ENCODE assay signal across 25 cellular contexts in the genomic region with DNA sequence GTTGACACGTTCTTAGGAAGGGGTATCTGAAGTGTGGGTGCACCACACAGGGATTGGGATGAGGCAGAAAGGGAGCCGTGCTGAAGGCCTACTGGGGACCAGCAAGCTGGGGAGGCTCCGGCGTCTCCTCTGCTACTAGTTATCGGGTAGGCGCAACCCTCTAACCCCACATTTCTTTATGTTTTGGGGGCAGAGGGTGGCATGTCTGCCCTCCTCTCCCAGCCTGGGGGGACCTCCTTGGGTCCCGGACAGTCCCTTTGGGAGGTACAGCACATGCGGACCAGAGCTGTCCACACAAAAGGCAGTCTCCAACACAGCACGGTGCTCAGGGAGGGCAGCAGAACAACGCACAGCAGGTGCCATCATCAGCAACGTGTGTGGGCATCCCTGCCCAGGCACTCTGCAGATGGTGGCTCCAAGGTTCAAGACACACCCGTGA. TPM values are rescaled to one million over a fixed set of nuclear protein-coding genes. Genes with fewer than 3 reads are reported as not detected.
DNase-seq lines count a peak whose midpoint lies in the region; ATAC-seq and TF ChIP-seq lines count a peak whose summit lies in the region.
"Had no signal": no experiment of that assay in that cellular context is flagged by ENCODE, and none has a peak within 500 bp of the region (broad histone marks: within the 10 kb centered on the region; RNA-seq: fewer than 3 reads in every experiment).

No MANE protein-coding gene starts in this region.

- peak overlapping the region in 1 of 8 donors; percentile 32 for H3K27ac Mint-ChIP-seq in CD8-positive, alpha-beta memory T cell
- H3K27ac Mint-ChIP-seq: activated T-helper 17 cell treated with anti-CD3 and anti-CD28 coated beads, Interleukin-2, amount 50 U/mL, for 72 hours; memory B cell; T-helper 2 cell treated with Interferon-gamma antibody and Interleukin-4, amounts not matched to agents 5 μg/mL and 100 μg/mL, for 36 hours; WTC11 had no signal

- H3K27me3 ChIP-seq in dorsolateral prefrontal cortex (no peaks in the 10 kb centered on the region), psoas muscle (ENCODE audit: insufficient read depth in 3 of 3, low read length in 2 of 3) (no peaks in the 10 kb centered on the region), aorta (ENCODE audit: control insufficient read depth in 1 of 2, insufficient read depth in 2 of 2, low read length in 1 of 2) (no peaks in the 10 kb centered on the region)
- no peaks in the 10 kb centered on the region for H3K27me3 ChIP-seq in CD8-positive, alpha-beta memory T cell (ENCODE audit: insufficient read depth, low read length, poor library complexity, severe bottlenecking)
- no peaks in the 10 kb centered on the region for H3K27me3 ChIP-seq in effector memory CD4-positive, alpha-beta T cell (replicated peaks; ENCODE audit: control insufficient read depth, insufficient read depth, low read length, poor library complexity, severe bottlenecking)
- H3K27me3 ChIP-seq: foreskin keratinocyte, SJSA1 had no signal

- no peaks in the 10 kb centered on the region for H3K9me3 ChIP-seq in psoas muscle
- H3K9me3 ChIP-seq in aorta (ENCODE audit: control insufficient read depth, low read length) = no peaks in the 10 kb centered on the region
- no peaks in the 10 kb centered on the region for H3K9me3 ChIP-seq in CD8-positive, alpha-beta memory T cell (ENCODE audit: low read length)
- H3K9me3 ChIP-seq in effector memory CD4-positive, alpha-beta T cell (ENCODE audit: control insufficient read depth, low read length) = no peaks in the 10 kb centered on the region
- H3K9me3 ChIP-seq: SJSA1 had no signal

- peaks cover 0 to 2% (median 0%) of the 10 kb centered on the region in 3 donors for H3K4me1 Mint-ChIP-seq in CD8-positive, alpha-beta memory T cell
- H3K4me1 Mint-ChIP-seq: activated T-helper 17 cell treated with anti-CD3 and anti-CD28 coated beads, Interleukin-2, amount 50 U/mL, for 72 hours; memory B cell; WTC11 had no signal

- H3K9me3 Mint-ChIP-seq in CD8-positive, alpha-beta memory T cell = no peaks in the 10 kb centered on the region
- H3K9me3 Mint-ChIP-seq: activated T-helper 17 cell treated with anti-CD3 and anti-CD28 coated beads, Interleukin-2, amount 50 U/mL, for 72 hours; memory B cell; naive thymus-derived CD4-positive, alpha-beta T cell; T-helper 2 cell treated with Interferon-gamma antibody and Interleukin-4, amounts not matched to agents 5 μg/mL and 100 μg/mL, for 36 hours; WTC11 had no signal

- H3K27me3 Mint-ChIP-seq in CD8-positive, alpha-beta memory T cell = no peaks in the 10 kb centered on the region
- H3K27me3 Mint-ChIP-seq: activated T-helper 17 cell treated with anti-CD3 and anti-CD28 coated beads, Interleukin-2, amount 50 U/mL, for 72 hours; memory B cell; naive thymus-derived CD4-positive, alpha-beta T cell had no signal

- H3K4me1 ChIP-seq in psoas muscle = peaks cover 24% of the 10 kb centered on the region
- H3K4me1 ChIP-seq in aorta (ENCODE audit: control insufficient read depth in 1 of 2, insufficient read depth in 2 of 2, low read length in 2 of 2) = no peaks in the 10 kb centered on the region
- H3K4me1 ChIP-seq in CD8-positive, alpha-beta memory T cell (ENCODE audit: insufficient read depth, low read length) = no peaks in the 10 kb centered on the region
- H3K4me1 ChIP-seq in effector memory CD4-positive, alpha-beta T cell (ENCODE audit: control insufficient read depth, insufficient read depth, low read length, poor library complexity, severe bottlenecking) = no peaks in the 10 kb centered on the region
- H3K4me1 ChIP-seq: foreskin keratinocyte, parathyroid adenoma, SJSA1 had no signal

- WGBS in psoas muscle, 3 donors = 84 to 92% (median 90%) methylated on average over 11 to 12 of the region's 12 CpGs
- WGBS in aorta, 2 donors = 84 to 87% methylated on average over 12 of the region's 12 CpGs

- H3K4me3 ChIP-seq in dorsolateral prefrontal cortex (no peak overlapping the region), psoas muscle (no peak overlapping the region), aorta (ENCODE audit: low read length in 2 of 2) (no peak overlapping the region)
- H3K4me3 ChIP-seq in CD8-positive, alpha-beta memory T cell (ENCODE audit: low read length) = no peak overlapping the region
- no peak overlapping the region for H3K4me3 ChIP-seq in effector memory CD4-positive, alpha-beta T cell (ENCODE audit: insufficient read depth, low read depth, low read length, poor library complexity, severe bottlenecking)
- H3K4me3 ChIP-seq: SJSA1 had no signal

- no peak for TF ChIP-seq CTCF in dorsolateral prefrontal cortex (IDR thresholded peaks at IDR 0.05 in 54 of 56, conservative IDR thresholded peaks at IDR 0.05 in 2 of 56; ENCODE audit: low read depth in 1 of 56, partially characterized antibody in 56 of 56)
- TF ChIP-seq CTCF in psoas muscle (IDR thresholded peaks at IDR 0.05) = no peak

- H3K36me3 ChIP-seq in psoas muscle (ENCODE audit: insufficient read depth in 1 of 2, low read depth in 1 of 2) (peaks cover 34 to 100% of the 10 kb centered on the region in 2 donors), aorta (ENCODE audit: control insufficient read depth in 1 of 2, insufficient read depth in 2 of 2, low read length in 1 of 2) (peaks cover 18 to 47% of the 10 kb centered on the region in 2 donors)
- H3K36me3 ChIP-seq in CD8-positive, alpha-beta memory T cell (ENCODE audit: insufficient read depth, low read length) = peaks cover 97% of the 10 kb centered on the region
- peaks cover 98% of the 10 kb centered on the region for H3K36me3 ChIP-seq in effector memory CD4-positive, alpha-beta T cell (ENCODE audit: control insufficient read depth, insufficient read depth, low read length)

- peak overlapping the region in 18 of 59 donors; percentile 13 to 81 (median 71) for H3K27ac ChIP-seq in dorsolateral prefrontal cortex
- H3K27ac ChIP-seq in psoas muscle = peak overlapping the region; percentile 93
- H3K27ac ChIP-seq in aorta (ENCODE audit: low read depth in 1 of 2, low read length in 2 of 2) = no peak overlapping the region
- H3K27ac ChIP-seq in CD8-positive, alpha-beta memory T cell (ENCODE audit: low read depth, low read length) = no peak overlapping the region
- H3K27ac ChIP-seq in effector memory CD4-positive, alpha-beta T cell (ENCODE audit: insufficient read depth, low read length, poor library complexity, severe bottlenecking) = no peak overlapping the region
- H3K27ac ChIP-seq: foreskin keratinocyte, parathyroid adenoma, SJSA1 had no signal

- POLR2A ChIA-PET in CD8-positive, alpha-beta memory T cell (lab: Charles Lee) = no interaction called here

- CTCF ChIA-PET in CD8-positive, alpha-beta memory T cell (lab: Charles Lee) = interaction anchor here (2.0 kb wide), 1 partner anchor 11 kb away, joined by 8 read pairs; no protein-coding TSS in a partner anchor

- DNase-seq in left ventricle myocardium superior = peak; percentile 22
- DNase-seq in left cardiac atrium = no peak
- DNase-seq in dorsolateral prefrontal cortex = peak in 6 of 10 donors; percentile 12 to 34 (median 26)
- DNase-seq in psoas muscle = peak in 1 of 2 donors; percentile 38
- peak; percentile 37 to 70 for DNase-seq in aorta
- no peak for DNase-seq in CD8-positive, alpha-beta memory T cell
- DNase-seq in effector memory CD4-positive, alpha-beta T cell = no peak
- DNase-seq: activated CD8-positive, alpha-beta memory T cell treated with anti-CD3 and anti-CD28 coated beads for 24 hours; amniotic stem cell; central memory CD4-positive, alpha-beta T cell; DMS79; foreskin keratinocyte; hypothalamus; islet precursor cell; KBM-7; NCI-H345; stimulated activated CD4-positive, alpha-beta T cell treated with anti-CD3 and anti-CD28 coated beads, Interleukin-2, amount 100 ng/mL, for 48 hours had no signal

- intact Hi-C loops in left ventricle myocardium superior (cut with micrococcal nuclease) (no loop called here), left cardiac atrium (cut with DNase I) (no loop called here), dorsolateral prefrontal cortex (cut with DNase I) (no loop called here), psoas muscle (cut with DNase I) (loop anchor here in 1 of 2 donors (5.0 kb wide), 1 partner anchor 34 kb away; the partner anchor contains the start of gene WDR1), aorta (cut with DNase I) (no loop called here)

- H3K4me3 Mint-ChIP-seq in CD8-positive, alpha-beta memory T cell = no peak overlapping the region
- H3K4me3 Mint-ChIP-seq: activated T-helper 17 cell treated with anti-CD3 and anti-CD28 coated beads, Interleukin-2, amount 50 U/mL, for 72 hours; memory B cell; naive thymus-derived CD4-positive, alpha-beta T cell; T-helper 2 cell treated with Interferon-gamma antibody and Interleukin-4, amounts not matched to agents 5 μg/mL and 100 μg/mL, for 36 hours; WTC11 had no signal

- ATAC-seq in left ventricle myocardium superior (no peak), left cardiac atrium (no peak), psoas muscle (no peak), aorta (ENCODE audit: low FRiP score) (no peak), GM19452 (IDR thresholded peaks at IDR 0.05; ENCODE audit: unreplicated experiment) (no peak)
- ATAC-seq: activated T-helper 17 cell treated with anti-CD3 and anti-CD28 coated beads, Interleukin-2, amount 50 U/mL, for 72 hours; foreskin keratinocyte; naive thymus-derived CD4-positive, alpha-beta T cell; WTC11 had no signal

- H3K36me3 Mint-ChIP-seq in CD8-positive, alpha-beta memory T cell = peaks cover 4 to 98% (median 8%) of the 10 kb centered on the region in 3 donors

RNA-seq across cellular contexts. Expression of gene WDR1, which starts 33.2 kb away (rescaled TPM):
- total RNA-seq in left ventricle myocardium superior = 182 TPM
- 100 to 1,000 TPM; 206 to 267 TPM for total RNA-seq in left cardiac atrium
- total RNA-seq in dorsolateral prefrontal cortex = 100 to 1,000 TPM in 77 of 120 experiments, 10 to 100 TPM in 43; 67.7 to 164 (median 107) TPM
- total RNA-seq in psoas muscle = 100 to 1,000 TPM in 3 of 4 donors, 10 to 100 TPM in 1; 86.3 to 146 (median 118) TPM
- polyA plus RNA-seq in psoas muscle = 100 to 1,000 TPM in 1 of 3 donors, 10 to 100 TPM in 2; 55.6 to 273 (median 79.1) TPM
- 100 to 1,000 TPM; 339 to 593 TPM for total RNA-seq in aorta
- polyA plus RNA-seq in aorta = 100 to 1,000 TPM; 159 to 207 TPM
- 100 to 1,000 TPM; 409 TPM for total RNA-seq in CD8-positive, alpha-beta memory T cell
- polyA plus RNA-seq in CD8-positive, alpha-beta memory T cell = 377 TPM

Comparison
In these comparisons a context has a peak if more than half of its experiments do, and no peak if none do; other contexts are left out.
1. DNase-seq: peak in left ventricle myocardium superior (single experiment), dorsolateral prefrontal cortex (6 of 10) and aorta (2 of 2); none in left cardiac atrium (single experiment), CD8-positive, alpha-beta memory T cell (0 of 5) and effector memory CD4-positive, alpha-beta T cell (0 of 3).